25 cellular contexts compared by ENCODE assay signal in the genomic region with DNA sequence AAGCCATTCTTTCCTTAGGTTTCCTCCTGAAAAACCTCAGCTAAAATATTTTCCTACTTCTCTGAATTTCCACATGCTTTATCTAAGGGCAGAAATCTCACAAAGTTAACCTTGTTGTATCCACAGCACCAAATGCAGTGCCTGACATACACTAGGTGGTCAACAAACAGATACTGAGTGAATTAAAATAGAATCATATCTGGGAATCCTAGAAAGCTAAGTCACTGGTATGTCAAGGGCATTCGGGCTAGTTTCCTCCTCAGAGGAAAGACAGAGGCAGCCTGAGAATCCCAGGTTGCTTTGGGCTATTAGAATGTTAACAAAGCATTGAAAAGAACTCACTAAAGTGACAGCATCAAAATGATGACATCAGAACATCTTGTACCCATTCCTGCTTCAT.
A peak's percentile ranks its signal among the peaks of the same experiment; 100 is the strongest.
DNase-seq lines count a peak whose midpoint lies in the region; ATAC-seq, FAIRE-seq and TF ChIP-seq lines count a peak whose summit lies in the region.
"Had no signal": no experiment of that assay in that cellular context is flagged by ENCODE, and none has a peak within 500 bp of the region (broad histone marks: within the 10 kb centered on the region; RNA-seq: fewer than 3 reads in every experiment).

No MANE protein-coding gene starts in this region.

- H3K27me3 ChIP-seq in left ventricle myocardium inferior (ENCODE audit: low read depth), result no peaks in the 10 kb centered on the region
- H3K27me3 ChIP-seq in HepG2 (ENCODE audit: control insufficient read depth in 1 of 2, insufficient read depth in 2 of 2, low read length in 2 of 2), result peaks cover 0 to 4% of the 10 kb centered on the region in 2 experiments; a peak in 1 of 5 replicates
- H3K27me3 ChIP-seq in right lobe of liver, result no peaks in the 10 kb centered on the region
- H3K27me3 ChIP-seq: BE2C, BLaER1 had no signal

- in situ Hi-C loops in HepG2 (cut with HindIII; ENCODE audit: extremely low pct_ligation_motif_present, low pct_unique_long_range_greater_than_20kb), result no loop called here

- WGBS in HepG2 (ENCODE audit: low lambda C conversion rate), result 0% methylated on average over 1 of the region's 1 CpG
- WGBS in right lobe of liver (ENCODE audit: insufficient coverage, low coverage, low lambda C conversion rate, missing lambda C conversion rate), result 25% methylated on average over 1 of the region's 1 CpG

- no peak overlapping the region for H2AFZ ChIP-seq in HepG2 (ENCODE audit: low read length)

- no peak for FAIRE-seq in HepG2 (lab: Jason Lieb, UNC)
- FAIRE-seq: A204.1, GM12878, GM12892, GM18507 had no signal

- H3K4me3 ChIP-seq in left ventricle myocardium inferior, result no peak overlapping the region
- H3K4me3 ChIP-seq in HepG2 (replicated peaks in 1 of 3; ENCODE audit: insufficient read depth in 1 of 3, low read depth in 2 of 3, low read length in 3 of 3), result no peak overlapping the region
- no peak overlapping the region for H3K4me3 ChIP-seq in right lobe of liver
- H3K4me3 ChIP-seq: BLaER1, GM12878 had no signal

- POLR2A ChIA-PET in HepG2 (lab: Yijun Ruan, JAX), result no interaction called here

- H3K27ac ChIP-seq in left ventricle myocardium inferior (replicated peaks) (peak overlapping the region; percentile 47), HepG2 (ENCODE audit: extremely low read length, insufficient read depth, low read length) (no peak overlapping the region), right lobe of liver (no peak overlapping the region)
- H3K27ac ChIP-seq: BLaER1 had no signal

- H3K36me3 ChIP-seq in left ventricle myocardium inferior (no peaks in the 10 kb centered on the region), HepG2 (replicated peaks in 1 of 2; ENCODE audit: control insufficient read depth in 1 of 2, insufficient read depth in 2 of 2, low read length in 2 of 2) (no peaks in the 10 kb centered on the region), right lobe of liver (no peaks in the 10 kb centered on the region)
- H3K36me3 ChIP-seq: BE2C, BLaER1 had no signal

- H3K9ac ChIP-seq in HepG2 (ENCODE audit: insufficient read depth, low read depth, low read length), result no peak overlapping the region
- H3K9ac ChIP-seq: BLaER1 had no signal

- CTCF ChIA-PET in HepG2 (lab: Yijun Ruan, JAX; ENCODE audit: low intra/inter-chr PET ratio, low total read pairs), result no interaction called here

- H4K20me1 ChIP-seq in HepG2 (ENCODE audit: insufficient read depth, low read length), result no peaks in the 10 kb centered on the region
- H4K20me1 ChIP-seq: BLaER1 had no signal

- TF ChIP-seq POLR2A in HepG2 (IDR thresholded peaks at IDR 0.05; ENCODE audit: insufficient read depth in 1 of 2, low read depth in 2 of 2, low read length in 2 of 2) (no peak), right lobe of liver (IDR thresholded peaks at IDR 0.05) (no peak)

- H3K79me2 ChIP-seq in HepG2 (ENCODE audit: insufficient read depth, low read length), result no peaks in the 10 kb centered on the region

- BruUV-seq in HepG2 (replicated peaks; lab: Mats Ljungman, UMichigan), result no TSS peak

- H3K4me1 ChIP-seq in left ventricle myocardium inferior, result peaks cover 30% of the 10 kb centered on the region
- no peaks in the 10 kb centered on the region for H3K4me1 ChIP-seq in HepG2 (ENCODE audit: insufficient read depth, low read length)
- H3K4me1 ChIP-seq in right lobe of liver, result no peaks in the 10 kb centered on the region
- H3K4me1 ChIP-seq: BE2C, BLaER1 had no signal

- no peaks in the 10 kb centered on the region for H3K9me3 ChIP-seq in left ventricle myocardium inferior (replicated peaks)
- H3K9me3 ChIP-seq in HepG2 (ENCODE audit: low read length), result no peaks in the 10 kb centered on the region
- no peaks in the 10 kb centered on the region for H3K9me3 ChIP-seq in right lobe of liver
- H3K9me3 ChIP-seq: BE2C, BLaER1 had no signal

- no peak for TF ChIP-seq RAD21 in HepG2 (CRISPR knock-in tag; IDR thresholded peaks at IDR 0.05)

- no peak for TF ChIP-seq CTCF in left ventricle myocardium inferior (IDR thresholded peaks at IDR 0.05; ENCODE audit: borderline replicate concordance)
- TF ChIP-seq CTCF in HepG2 (CRISPR knock-in tag; IDR thresholded peaks at IDR 0.05), result no peak
- no peak for TF ChIP-seq CTCF in right lobe of liver (IDR thresholded peaks at IDR 0.05)

- intact Hi-C loops in left ventricle myocardium inferior (cut with micrococcal nuclease) (no loop called here), Right ventricle myocardium inferior (cut with DNase I) (loop anchor here (5.0 kb wide), 1 partner anchor 136 kb away; no protein-coding TSS in a partner anchor), HepG2 (cut with micrococcal nuclease; ENCODE audit: unreplicated experiment) (no loop called here), right lobe of liver (cut with DNase I) (no loop called here)

- no peak for ATAC-seq in Right ventricle myocardium inferior
- no peak for ATAC-seq in HepG2
- no peak for ATAC-seq in right lobe of liver
- ATAC-seq: GM12878 had no signal

- DNase-seq in left ventricle myocardium inferior (no peak), Right ventricle myocardium inferior (ENCODE audit: missing footprints) (no peak), HepG2 (ENCODE audit: low spot score) (no peak), right lobe of liver (no peak), occipital lobe (lab: John Stamatoyannopoulos, UW) (no peak)
- DNase-seq: 8988T; ACHN; BE2C; C1 segment of cervical spinal cord; CD4-positive, alpha-beta memory T cell; CD4-positive, CD25-positive, alpha-beta regulatory T cell; CD8-positive, alpha-beta memory T cell; COR-L47; DMS 273 treated with DMSO at 0.1 percent for 48 hours; DMS153; DMS53; DMS79; DND-41; EL; GDM1 had no signal

- no peak overlapping the region for H3K4me2 ChIP-seq in HepG2 (ENCODE audit: low read depth, low read length)
- H3K4me2 ChIP-seq: BLaER1 had no signal

- TF ChIP-seq EP300 in HepG2 (IDR thresholded peaks at IDR 0.05; ENCODE audit: low read depth in 2 of 2, low read length in 2 of 2) (no peak), HepG2 (CRISPR knock-in tag; IDR thresholded peaks at IDR 0.05; ENCODE audit: borderline replicate concordance) (no peak)

TF ChIP-seq in HepG2, 621 proteins besides CTCF, POLR2A, EP300 and RAD21:
- TF ChIP-seq DDIT3 (CRISPR knock-in tag; IDR thresholded peaks at IDR 0.05) (no peak), ZNF296 (CRISPR knock-in tag; conservative IDR thresholded peaks at IDR 0.05) (no peak), JUN (CRISPR knock-in tag; IDR thresholded peaks at IDR 0.05) (no peak), ADNP (CRISPR knock-in tag; IDR thresholded peaks at IDR 0.05) (no peak), TBX3 (IDR thresholded peaks at IDR 0.05; ENCODE audit: borderline replicate concordance) (no peak), JUNB (CRISPR knock-in tag; IDR thresholded peaks at IDR 0.05; ENCODE audit: borderline replicate concordance) (no peak), SNRNP70 (IDR thresholded peaks at IDR 0.05; ENCODE audit: low read depth, low read length) (no peak), CREB1 (IDR thresholded peaks at IDR 0.05) (peak; percentile 49; the same call in 1 of the 2 replicates), CREB1 (CRISPR knock-in tag; IDR thresholded peaks at IDR 0.05) (no peak)
- TF ChIP-seq, protein P1, sequence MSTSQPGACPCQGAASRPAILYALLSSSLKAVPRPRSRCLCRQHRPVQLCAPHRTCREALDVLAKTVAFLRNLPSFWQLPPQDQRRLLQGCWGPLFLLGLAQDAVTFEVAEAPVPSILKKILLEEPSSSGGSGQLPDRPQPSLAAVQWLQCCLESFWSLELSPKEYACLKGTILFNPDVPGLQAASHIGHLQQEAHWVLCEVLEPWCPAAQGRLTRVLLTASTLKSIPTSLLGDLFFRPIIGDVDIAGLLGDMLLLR (CRISPR knock-in tag; IDR thresholded peaks at IDR 0.05), result no peak
